9 cellular contexts compared by ENCODE assay signal in genomic region chr10:1939016-1939415, GRCh38.
DNase-seq lines count a peak whose midpoint lies in the region; ATAC-seq lines count a peak whose summit lies in the region.
"Had no signal": no experiment of that assay in that cellular context is flagged by ENCODE, and none has a peak within 500 bp of the region (broad histone marks: within the 10 kb centered on the region; RNA-seq: fewer than 3 reads in every experiment).

No MANE protein-coding gene starts in this region.

- peak; percentile 49 for ATAC-seq in GM19395 (IDR thresholded peaks at IDR 0.05; ENCODE audit: unreplicated experiment)
- no peak for ATAC-seq in HG03520 (IDR thresholded peaks at IDR 0.05; ENCODE audit: unreplicated experiment)
- ATAC-seq in HG03342 (IDR thresholded peaks at IDR 0.05; ENCODE audit: unreplicated experiment): no peak

- DNase-seq in activated CD4-positive, alpha-beta T cell treated with anti-CD3 and anti-CD28 coated beads, Interleukin-2, amount 50 U/mL, for 4 hours: peak; percentile 84 to 88
- DNase-seq in activated naive CD8-positive, alpha-beta T cell treated with anti-CD3 and anti-CD28 coated beads, Interleukin-2, amount 50 U/mL, for 16 hours (ENCODE audit: low read depth, low spot score): peak; percentile 77
- DNase-seq in stimulated activated CD4-positive, alpha-beta T cell treated with anti-CD3 and anti-CD28 coated beads, TNF-alpha, amount 100 ng/mL, for 48 hours (ENCODE audit: low read depth in 3 of 3): peak; percentile 50 to 73 (median 56)
- DNase-seq in cerebellum (ENCODE audit: low spot score) (no peak), HT-29 (ENCODE audit: low spot score) (no peak)
- DNase-seq: foreskin fibroblast had no signal

Comparison
In these comparisons a context has a peak if more than half of its experiments do, and no peak if none do; other contexts are left out.
1. DNase-seq: peak in activated CD4-positive, alpha-beta T cell treated with anti-CD3 and anti-CD28 coated beads, Interleukin-2, amount 50 U/mL, for 4 hours (2 of 2), activated naive CD8-positive, alpha-beta T cell treated with anti-CD3 and anti-CD28 coated beads, Interleukin-2, amount 50 U/mL, for 16 hours (single experiment) and stimulated activated CD4-positive, alpha-beta T cell treated with anti-CD3 and anti-CD28 coated beads, TNF-alpha, amount 100 ng/mL, for 48 hours (3 of 3); none in cerebellum (single experiment) and HT-29 (single experiment).